Comparison of ENCODE assay signal across 1 cellular context in genomic region chr1:11197359-11197758, GRCh38.
TF ChIP-seq lines count a peak whose summit lies in the region.

No MANE protein-coding gene starts in this region.

TF ChIP-seq in IMR-90, 13 proteins besides CTCF, POLR2A, EP300 and RAD21:
- peak; percentile 38; the same call in 1 of the 2 replicates for TF ChIP-seq CEBPB (IDR thresholded peaks at IDR 0.05; ENCODE audit: low read depth, low read length)
- TF ChIP-seq ELK1 (IDR thresholded peaks at IDR 0.05; ENCODE audit: borderline replicate concordance, low read depth, low read length), result no peak
